14 cellular contexts compared by ENCODE assay signal in the genomic region with DNA sequence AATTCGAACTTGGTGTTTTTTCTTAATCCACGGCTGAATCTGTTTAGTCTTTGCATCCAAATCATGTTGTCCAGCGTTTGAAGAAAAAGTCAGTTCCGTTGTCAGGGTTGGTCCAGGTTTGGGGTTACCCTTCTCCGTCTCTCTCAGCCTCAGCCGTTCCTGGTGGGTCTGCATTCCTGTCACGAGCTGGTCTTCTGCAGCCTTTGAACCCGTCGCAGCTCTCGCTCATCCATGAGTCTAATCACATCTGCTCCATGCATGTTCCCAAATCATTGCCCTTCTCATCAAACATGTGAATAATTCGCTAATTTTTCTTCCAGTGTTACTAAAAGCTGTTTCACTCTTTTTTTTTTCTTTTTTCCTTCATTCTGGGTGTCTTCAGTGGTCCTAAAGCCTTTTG. TPM values are rescaled to one million over a fixed set of nuclear protein-coding genes. Genes with fewer than 3 reads are reported as not detected.
DNase-seq lines count a peak whose midpoint lies in the region; ATAC-seq, FAIRE-seq and TF ChIP-seq lines count a peak whose summit lies in the region.
"Had no signal": no experiment of that assay in that cellular context is flagged by ENCODE, and none has a peak within 500 bp of the region (broad histone marks: within the 10 kb centered on the region; RNA-seq: fewer than 3 reads in every experiment).

No MANE protein-coding gene starts in this region.

- H2AFZ ChIP-seq in K562 (ENCODE audit: low read depth, low read length): no peak overlapping the region

- ATAC-seq in K562 (no peak), HG02642 (IDR thresholded peaks at IDR 0.05; ENCODE audit: poor library complexity, unreplicated experiment) (no peak)
- no peak for ATAC-seq in activated CD8-positive, alpha-beta memory T cell treated with anti-CD3 and anti-CD28 coated beads, Interleukin-2, amount 10 ng/mL, durations not matched to agents 7 days and 5 days

- no peaks in the 10 kb centered on the region for H3K9me3 Mint-ChIP-seq in activated CD8-positive, alpha-beta memory T cell treated with anti-CD3 and anti-CD28 coated beads, Interleukin-2, amount 10 ng/mL, durations not matched to agents 7 days and 5 days (ENCODE audit: low read depth)

- intact Hi-C loops in K562 (cut with micrococcal nuclease) (no loop called here), prostate gland (cut with DNase I) (no loop called here)

- H3K27me3 ChIP-seq in BLaER1 (no peaks in the 10 kb centered on the region), K562 (ENCODE audit: control insufficient read depth in 2 of 2, insufficient read depth in 2 of 2, low read length in 2 of 2) (peaks cover 79 to 83% of the 10 kb centered on the region in 2 experiments), prostate gland (replicated peaks; ENCODE audit: insufficient read depth) (no peaks in the 10 kb centered on the region)
- H3K27me3 ChIP-seq: BE2C, SJSA1 had no signal

- peaks cover 36% of the 10 kb centered on the region for H3K36me3 Mint-ChIP-seq in activated CD8-positive, alpha-beta memory T cell treated with anti-CD3 and anti-CD28 coated beads, Interleukin-2, amount 10 ng/mL, durations not matched to agents 7 days and 5 days

- H3K4me1 ChIP-seq in BLaER1 (peaks cover 76% of the 10 kb centered on the region), K562 (replicated peaks in 1 of 2; ENCODE audit: control insufficient read depth in 2 of 2, insufficient read depth in 2 of 2, low read length in 2 of 2) (peaks cover 0 to 15% of the 10 kb centered on the region in 2 experiments; a peak in 2 of 5 replicates), prostate gland (replicated peaks) (no peaks in the 10 kb centered on the region)
- H3K4me1 ChIP-seq: BE2C had no signal

- FAIRE-seq in GM12891 (lab: Jason Lieb, UNC): peak; percentile 54
- FAIRE-seq in K562 (lab: Jason Lieb, UNC): no peak
- FAIRE-seq: H54 had no signal

- TF ChIP-seq POLR2A in GM12891 (IDR thresholded peaks at IDR 0.05; ENCODE audit: low read depth, low read length): no peak
- no peak for TF ChIP-seq POLR2A in K562 (conservative IDR thresholded peaks at IDR 0.05)
- no peak for TF ChIP-seq POLR2A in prostate gland (IDR thresholded peaks at IDR 0.05)

- H3K4me3 ChIP-seq in BLaER1: 0 out of 2 replicates have a peak overlapping the region, but pooled peaks have one; percentile 1
- H3K4me3 ChIP-seq in K562: no peak overlapping the region
- H3K4me3 ChIP-seq in prostate gland: no peak overlapping the region
- H3K4me3 ChIP-seq: SJSA1 had no signal

- no peak overlapping the region for H3K27ac Mint-ChIP-seq in activated CD8-positive, alpha-beta memory T cell treated with anti-CD3 and anti-CD28 coated beads, Interleukin-2, amount 10 ng/mL, durations not matched to agents 7 days and 5 days

- POLR2A ChIA-PET in K562 (lab: Yijun Ruan, JAX): interaction anchor here (0.9 to 1.7 kb wide), 3 partner anchors 8 to 49 kb away, joined by 3 to 6 read pairs (median 4); no protein-coding TSS in a partner anchor

- no peaks in the 10 kb centered on the region for H3K79me2 ChIP-seq in K562 (ENCODE audit: control insufficient read depth, insufficient read depth, low read length)

- no peak overlapping the region for H3K9ac ChIP-seq in BLaER1
- H3K9ac ChIP-seq in K562 (ENCODE audit: insufficient read depth in 1 of 2, low read depth in 2 of 2, low read length in 2 of 2): no peak overlapping the region

- CTCF ChIA-PET in K562 (lab: Yijun Ruan, JAX; ENCODE audit: low intra/inter-chr PET ratio): no interaction called here
- CTCF ChIA-PET in activated CD8-positive, alpha-beta memory T cell treated with anti-CD3 and anti-CD28 coated beads, Interleukin-2, amount 10 ng/mL, durations not matched to agents 7 days and 5 days (lab: Charles Lee): interaction anchor here (0.9 to 1.6 kb wide), 3 partner anchors 9 to 87 kb away, joined by 3 to 5 read pairs (median 3); no protein-coding TSS in a partner anchor

- WGBS in K562 (ENCODE audit: insufficient coverage, low coverage, missing lambda C conversion rate): 3% methylated on average over 11 of the region's 11 CpGs
- WGBS in prostate gland: 93% methylated on average over 11 of the region's 11 CpGs

- peaks cover 38% of the 10 kb centered on the region for H3K4me1 Mint-ChIP-seq in activated CD8-positive, alpha-beta memory T cell treated with anti-CD3 and anti-CD28 coated beads, Interleukin-2, amount 10 ng/mL, durations not matched to agents 7 days and 5 days

- no peak overlapping the region for H3K4me3 Mint-ChIP-seq in activated CD8-positive, alpha-beta memory T cell treated with anti-CD3 and anti-CD28 coated beads, Interleukin-2, amount 10 ng/mL, durations not matched to agents 7 days and 5 days

- TF ChIP-seq RAD21 in K562 (CRISPR knock-in tag; conservative IDR thresholded peaks at IDR 0.05 in 1 of 2, IDR thresholded peaks at IDR 0.05 in 1 of 2): no peak

- H4K20me1 ChIP-seq in BLaER1: no peaks in the 10 kb centered on the region
- peaks cover 4% of the 10 kb centered on the region; the same call in 1 of the 2 replicates for H4K20me1 ChIP-seq in K562 (replicated peaks; ENCODE audit: control insufficient read depth, insufficient read depth, low read length)

- in situ Hi-C loops in K562 (cut with MboI): no loop called here

- H3K27me3 Mint-ChIP-seq in activated CD8-positive, alpha-beta memory T cell treated with anti-CD3 and anti-CD28 coated beads, Interleukin-2, amount 10 ng/mL, durations not matched to agents 7 days and 5 days: peaks cover 4% of the 10 kb centered on the region

- TF ChIP-seq CTCF in K562 (IDR thresholded peaks at IDR 0.05 in 2 of 3, conservative IDR thresholded peaks at IDR 0.05 in 1 of 3; ENCODE audit: insufficient read depth in 2 of 3, low read depth in 1 of 3, low read length in 3 of 3) (no peak), prostate gland (IDR thresholded peaks at IDR 0.05) (no peak)

- DNase-seq in GM12891 (ENCODE audit: insufficient read length, low spot score): no peak
- DNase-seq in K562 (ENCODE audit: extremely low read depth in 1 of 4, low spot score in 3 of 4): no peak
- peak; percentile 1 for DNase-seq in prostate gland (ENCODE audit: low spot score)
- no peak for DNase-seq in activated CD8-positive, alpha-beta memory T cell treated with anti-CD3 and anti-CD28 coated beads, Interleukin-2, amount 10 ng/mL, durations not matched to agents 7 days and 5 days
- DNase-seq in NCI-H69 (lab: John Stamatoyannopoulos, UW): no peak
- DNase-seq: BE2C, NCI-H146, NCI-H2081 treated with DMSO at 0.1 percent for 48 hours, NCI-H526 had no signal

- H3K4me2 ChIP-seq in BLaER1 (peak overlapping the region; percentile 95), K562 (ENCODE audit: insufficient read depth, low read length) (no peak overlapping the region)

- no peak for TF ChIP-seq EP300 in K562 (IDR thresholded peaks at IDR 0.05; ENCODE audit: low read length)

- no peaks in the 10 kb centered on the region for H3K36me3 ChIP-seq in BLaER1
- no peaks in the 10 kb centered on the region for H3K36me3 ChIP-seq in K562 (ENCODE audit: control insufficient read depth, insufficient read depth, low read length)
- H3K36me3 ChIP-seq in prostate gland: no peaks in the 10 kb centered on the region
- H3K36me3 ChIP-seq: BE2C had no signal

- H3K9me3 ChIP-seq in BLaER1 (no peaks in the 10 kb centered on the region), K562 (replicated peaks; ENCODE audit: control insufficient read depth, insufficient read depth, low read depth, low read length) (no peaks in the 10 kb centered on the region), prostate gland (no peaks in the 10 kb centered on the region)
- H3K9me3 ChIP-seq: BE2C, SJSA1 had no signal

- H3K9me1 ChIP-seq in K562 (ENCODE audit: control insufficient read depth, insufficient read depth, low read length): no peaks in the 10 kb centered on the region

- BruUV-seq in K562 (replicated peaks; lab: Mats Ljungman, UMichigan): no TSS peak

- H3K27ac ChIP-seq in BLaER1 (no peak overlapping the region), K562 (ENCODE audit: extremely low read depth, low read depth, low read length) (no peak overlapping the region), prostate gland (no peak overlapping the region)
- H3K27ac ChIP-seq: RWPE1, SJSA1 had no signal

TF ChIP-seq in GM12891, 5 proteins besides CTCF, POLR2A, EP300 and RAD21:
- no peak for TF ChIP-seq POLR2AphosphoS5 (IDR thresholded peaks at IDR 0.05; ENCODE audit: low read depth, low read length)
- TF ChIP-seq POU2F2 (IDR thresholded peaks at IDR 0.05; ENCODE audit: low read depth, low read length): no peak
- TF ChIP-seq PAX5 (IDR thresholded peaks at IDR 0.05; ENCODE audit: insufficient read depth, low read length, severe bottlenecking): no peak
- TF ChIP-seq TAF1 (IDR thresholded peaks at IDR 0.05; ENCODE audit: low read depth, low read length): no peak
- TF ChIP-seq SPI1 (IDR thresholded peaks at IDR 0.05; ENCODE audit: low read depth, low read length): no peak

TF ChIP-seq in K562, 482 proteins besides CTCF, POLR2A, EP300 and RAD21 (continues in another document):
- TF ChIP-seq EZH2 (IDR thresholded peaks at IDR 0.05; ENCODE audit: borderline replicate concordance, low read depth, low read length) (peak; percentile 68; the same call in 1 of the 2 replicates), CBX2 (IDR thresholded peaks at IDR 0.05; ENCODE audit: insufficient read depth, low read length, poor library complexity, severe bottlenecking) (peak; percentile 80)

RNA-seq across cellular contexts. Expression of a gene that starts 39.0 kb away (rescaled TPM):
- polyA plus RNA-seq in GM12891 (2012; ENCODE audit: low read depth, missing spikeins): 46.1 TPM
- 103 and 177 TPM in 2 replicates for total RNA-seq in K562 (2011; cell fraction: chromatin; rRNA removed; ENCODE audit: low replicate concordance)
- 66.8 and 69.0 TPM in 2 replicates for total RNA-seq in K562 (2011; cell fraction: nucleolus; rRNA removed)
- total RNA-seq in K562 (2011; cell fraction: nucleoplasm; rRNA removed): 75.2 and 79.0 TPM in 2 replicates
- total RNA-seq in K562 (2014; rRNA removed) (22.4 and 27.5 TPM in 2 replicates), K562 (2014; rRNA removed; fragmentation: Illumina TruSeq; extraction: Trizol) (13.9 and 16.5 TPM in 2 replicates), K562 (2015; rRNA removed; fragmentation: Illumina TruSeq; extraction: Trizol) (22.4 and 22.9 TPM in 2 replicates), K562 (2021) (41.0 and 41.9 TPM in 2 replicates), prostate gland (10 to 100 TPM; 44.3 to 79.7 TPM)
- polyA plus RNA-seq in K562 (2011; rRNA removed) (15.5 and 18.8 TPM in 2 replicates), K562 (2014; fragmentation: Illumina TruSeq; extraction: Trizol) (22.9 and 25.8 TPM in 2 replicates), K562 (2014; fragmentation: Nextera tagmentation; extraction: Ambion mirVana) (1 to 10 TPM; 1.4 to 3.7 TPM), K562 (2014; rRNA removed) (25.6 and 26.4 TPM in 2 replicates)
- polyA plus RNA-seq in K562 (2011; cell fraction: cytosol; rRNA removed): 12.0 and 15.7 TPM in 2 replicates
- polyA plus RNA-seq in K562 (2011; cell fraction: nucleus; rRNA removed): 37.6 and 54.4 TPM in 2 replicates
- 34.5 and 78.0 TPM in 2 replicates for polyA plus RNA-seq in K562 (2012)
- polyA minus RNA-seq in K562 (2011; rRNA and poly(A)+ RNA removed): 13.4 and 17.1 TPM in 2 replicates
- 14.6 and 14.7 TPM in 2 replicates for polyA minus RNA-seq in K562 (2011; cell fraction: cytosol; rRNA and poly(A)+ RNA removed)
- 18.3 and 25.2 TPM in 2 replicates for polyA minus RNA-seq in K562 (2011; cell fraction: nucleus; rRNA and poly(A)+ RNA removed)
- 10 to 100 TPM; 68.2 to 71.2 TPM for total RNA-seq in activated CD8-positive, alpha-beta memory T cell treated with anti-CD3 and anti-CD28 coated beads, Interleukin-2, amount 10 ng/mL, durations not matched to agents 7 days and 5 days
